In the genomic region with DNA sequence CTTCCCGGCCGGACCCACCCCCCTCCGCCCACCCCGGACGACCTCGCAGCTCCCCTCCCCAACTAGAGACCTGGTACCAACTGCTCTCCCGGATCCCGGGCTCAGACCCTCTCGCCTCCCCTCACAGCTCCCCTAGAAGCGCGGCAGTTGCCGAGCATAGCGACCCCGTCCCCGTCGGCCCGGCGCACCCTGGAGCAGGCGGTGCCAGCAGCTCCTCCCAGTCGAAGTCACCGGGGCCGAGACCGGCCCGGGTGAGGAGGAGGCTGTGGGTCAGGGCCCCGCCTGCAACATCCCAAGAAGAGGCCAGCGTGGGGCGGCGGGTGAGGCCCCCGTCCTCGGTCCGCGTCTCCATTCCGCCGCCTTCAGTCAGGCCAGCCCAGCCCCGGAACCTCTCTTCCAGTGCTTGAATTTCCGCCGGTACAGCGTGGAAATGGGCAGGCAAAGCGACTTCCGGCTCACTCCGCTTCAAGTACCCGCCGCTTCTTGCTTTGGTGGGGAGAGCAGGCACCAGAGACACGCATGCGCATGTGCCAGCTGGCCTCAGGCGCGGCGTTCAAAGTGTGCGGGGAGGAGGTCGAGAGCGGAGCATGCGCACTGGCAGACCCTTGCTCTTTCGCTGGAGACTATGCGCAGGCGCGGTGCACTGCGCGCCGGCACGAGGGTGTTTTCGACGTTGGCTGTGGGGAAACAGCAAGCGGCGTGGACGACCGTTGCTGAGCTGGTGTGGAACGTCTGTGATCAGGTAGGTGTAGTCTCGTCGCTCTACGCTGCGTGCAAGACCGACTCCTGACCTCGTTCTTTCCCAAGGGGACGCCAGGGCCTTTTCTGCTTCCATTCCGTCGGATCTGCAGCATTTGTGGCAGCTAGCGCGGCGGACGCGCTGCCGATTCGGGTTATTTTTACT, we compare ENCODE assay signal across 7 cellular contexts.
DNase-seq lines count a peak whose midpoint lies in the region; ATAC-seq and TF ChIP-seq lines count a peak whose summit lies in the region.

A gene with protein sequence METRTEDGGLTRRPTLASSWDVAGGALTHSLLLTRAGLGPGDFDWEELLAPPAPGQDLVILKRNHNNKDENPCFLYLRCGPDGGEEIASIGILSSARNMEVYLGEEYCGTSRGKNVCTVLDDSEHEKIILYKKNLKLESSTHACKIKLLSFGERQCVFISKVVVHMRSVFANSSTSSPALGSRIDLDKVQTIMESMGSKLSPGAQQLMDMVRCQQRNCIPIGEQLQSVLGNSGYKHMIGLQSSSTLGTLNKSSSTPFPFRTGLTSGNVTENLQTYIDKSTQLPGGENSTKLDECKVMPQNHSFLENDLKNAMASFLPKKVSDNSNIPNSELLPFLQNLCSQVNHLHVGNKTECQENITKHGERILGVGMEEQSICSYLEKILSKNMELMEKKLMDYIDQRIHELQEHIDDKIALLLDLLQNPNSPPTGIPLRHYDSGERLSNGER (minus strand): TSS at position 401 of the 904 bp plus-strand sequence. CDS start 49 bp downstream, at position 352.

- H3K27me3 Mint-ChIP-seq in T-helper 2 cell treated with Interferon-gamma antibody and Interleukin-4, amounts not matched to agents 5 μg/mL and 100 μg/mL, for 36 hours (ENCODE audit: low read depth): peaks cover 17% of the 10 kb centered on the region

- H3K9ac ChIP-seq in rectal smooth muscle tissue (ENCODE audit: low read length): peak within 1 kb of the TSS; percentile 42

- H3K27ac ChIP-seq in rectal smooth muscle tissue (ENCODE audit: low read depth, low read length): peak within 1 kb of the TSS; percentile 61

- H3K9me3 Mint-ChIP-seq in T-helper 2 cell treated with Interferon-gamma antibody and Interleukin-4, amounts not matched to agents 5 μg/mL and 100 μg/mL, for 36 hours: no peaks in the 10 kb centered on the region

- TF ChIP-seq CTCF in astrocyte of the cerebellum (IDR thresholded peaks at IDR 0.05; ENCODE audit: low read depth, low read length, missing control alignments): no peak

- H3K36me3 ChIP-seq in rectal smooth muscle tissue (ENCODE audit: control insufficient read depth, insufficient read depth, low read length): no peaks in the 10 kb centered on the region

- H3K4me1 ChIP-seq in rectal smooth muscle tissue (ENCODE audit: control insufficient read depth, insufficient read depth, low read length): peaks cover 4% of the 10 kb centered on the region

- DNase-seq in NCI-H1930 (lab: John Stamatoyannopoulos, UW) (peak; percentile 92 to 94), astrocyte of the cerebellum (ENCODE audit: low read depth) (peak; percentile 97), hepatic stellate cell (ENCODE audit: low spot score) (peak; percentile 98)
- DNase-seq in T-helper 2 cell treated with Interferon-gamma antibody and Interleukin-4, amounts not matched to agents 5 μg/mL and 100 μg/mL, for 36 hours (ENCODE audit: low spot score): peak; percentile 97

- peak within 1 kb of the TSS; percentile 89 for H3K27ac Mint-ChIP-seq in T-helper 2 cell treated with Interferon-gamma antibody and Interleukin-4, amounts not matched to agents 5 μg/mL and 100 μg/mL, for 36 hours

- no peaks in the 10 kb centered on the region for H3K27me3 ChIP-seq in rectal smooth muscle tissue (ENCODE audit: control insufficient read depth, insufficient read depth, low read length)

- ATAC-seq in GM18502 (IDR thresholded peaks at IDR 0.05; ENCODE audit: poor library complexity, unreplicated experiment) (peak; percentile 99), HG02970 (IDR thresholded peaks at IDR 0.05; ENCODE audit: low FRiP score, unreplicated experiment) (peak; percentile 98)

- peak within 1 kb of the TSS; percentile 94 for H3K4me3 Mint-ChIP-seq in T-helper 2 cell treated with Interferon-gamma antibody and Interleukin-4, amounts not matched to agents 5 μg/mL and 100 μg/mL, for 36 hours

- H3K4me3 ChIP-seq in astrocyte of the cerebellum (ENCODE audit: low read depth, low read length) (peak within 1 kb of the TSS; percentile 95), rectal smooth muscle tissue (ENCODE audit: low read length) (peak within 1 kb of the TSS; percentile 84)

- H3K36me3 Mint-ChIP-seq in T-helper 2 cell treated with Interferon-gamma antibody and Interleukin-4, amounts not matched to agents 5 μg/mL and 100 μg/mL, for 36 hours (ENCODE audit: low read depth): peaks cover 23% of the 10 kb centered on the region

- H3K4me1 Mint-ChIP-seq in T-helper 2 cell treated with Interferon-gamma antibody and Interleukin-4, amounts not matched to agents 5 μg/mL and 100 μg/mL, for 36 hours (ENCODE audit: low read depth): peaks cover 25% of the 10 kb centered on the region

- in situ Hi-C loops in astrocyte of the cerebellum (cut with HindIII; ENCODE audit: low sequenced_read_pairs): no loop called here

Comparison
In these comparisons a context has a peak if more than half of its experiments do, and no peak if none do; other contexts are left out.
1. Peak in every context shown above with its lines: DNase-seq, ATAC-seq, H3K4me3 ChIP-seq and H3K27ac ChIP-seq.